21 cellular contexts compared by ENCODE assay signal in genomic region chr1:116164890-116165176, GRCh38. TPM values are rescaled to one million over a fixed set of nuclear protein-coding genes. Genes with fewer than 3 reads are reported as not detected.
A peak's percentile ranks its signal among the peaks of the same experiment; 100 is the strongest.
DNase-seq lines count a peak whose midpoint lies in the region; ATAC-seq and TF ChIP-seq lines count a peak whose summit lies in the region.
"Had no signal": no experiment of that assay in that cellular context is flagged by ENCODE, and none has a peak within 500 bp of the region (broad histone marks: within the 10 kb centered on the region; RNA-seq: fewer than 3 reads in every experiment).

No MANE protein-coding gene starts in this region.

- intact Hi-C loops in PC-3 (cut with micrococcal nuclease), result no loop called here

- no peaks in the 10 kb centered on the region for H4K20me1 ChIP-seq in PC-3 (ENCODE audit: low read length)

- H3K27me3 Mint-ChIP-seq in CD4-positive, CD25-positive, alpha-beta regulatory T cell, result peaks cover 9% of the 10 kb centered on the region
- H3K27me3 Mint-ChIP-seq: stimulated activated memory B cell treated with anti-CD40 and anti-IgM and Interleukin-4, amounts not matched to agents 10 μg/mL and 1 μg/mL and 100 μg/mL, for 72 hours had no signal

- H3K4me2 ChIP-seq in PC-3 (ENCODE audit: low read length), result no peak overlapping the region

- peaks cover 0 to 23% (median 15%) of the 10 kb centered on the region in 4 donors for H3K4me1 Mint-ChIP-seq in CD4-positive, CD25-positive, alpha-beta regulatory T cell

- H3K27ac Mint-ChIP-seq in CD4-positive, CD25-positive, alpha-beta regulatory T cell, result peak overlapping the region in 2 of 3 donors; percentile 24 to 59
- H3K27ac Mint-ChIP-seq: HFFc6; natural killer cell; progenitor cell of endocrine pancreas; stimulated activated memory B cell treated with anti-CD40 and anti-IgM and Interleukin-4, amounts not matched to agents 10 μg/mL and 1 μg/mL and 100 μg/mL, for 72 hours had no signal

- no peaks in the 10 kb centered on the region for H3K9me3 ChIP-seq in CD4-positive, CD25-positive, alpha-beta regulatory T cell (ENCODE audit: control insufficient read depth in 2 of 2, low read length in 2 of 2)
- H3K9me3 ChIP-seq in SK-N-MC (ENCODE audit: low read depth, low read length) (no peaks in the 10 kb centered on the region), right atrium auricular region (no peaks in the 10 kb centered on the region), subcutaneous abdominal adipose tissue (ENCODE audit: control insufficient read depth in 5 of 5, low read length in 5 of 5) (no peaks in the 10 kb centered on the region), PC-3 (ENCODE audit: low read length) (no peaks in the 10 kb centered on the region)
- H3K9me3 ChIP-seq: body of pancreas had no signal

- no peaks in the 10 kb centered on the region for H3K9me2 ChIP-seq in PC-3 (replicated peaks; ENCODE audit: low read length)

- no peak overlapping the region for H3K4me3 Mint-ChIP-seq in CD4-positive, CD25-positive, alpha-beta regulatory T cell
- H3K4me3 Mint-ChIP-seq: natural killer cell; stimulated activated memory B cell treated with anti-CD40 and anti-IgM and Interleukin-4, amounts not matched to agents 10 μg/mL and 1 μg/mL and 100 μg/mL, for 72 hours had no signal

- no peaks in the 10 kb centered on the region for H3K36me3 Mint-ChIP-seq in CD4-positive, CD25-positive, alpha-beta regulatory T cell
- H3K36me3 Mint-ChIP-seq: natural killer cell; stimulated activated memory B cell treated with anti-CD40 and anti-IgM and Interleukin-4, amounts not matched to agents 10 μg/mL and 1 μg/mL and 100 μg/mL, for 72 hours had no signal

- H3K27ac ChIP-seq in CD4-positive, CD25-positive, alpha-beta regulatory T cell (ENCODE audit: insufficient read depth, low read length, poor library complexity, severe bottlenecking), result no peak overlapping the region
- H3K27ac ChIP-seq in SK-N-MC (peak overlapping the region; percentile 2; the same call in 1 of the 2 replicates), right atrium auricular region (peak overlapping the region; percentile 76 to 80), subcutaneous abdominal adipose tissue (ENCODE audit: low read depth, low read length) (peak overlapping the region; percentile 63), PC-3 (ENCODE audit: low read length) (no peak overlapping the region)
- H3K27ac ChIP-seq: epithelial cell of prostate had no signal

- CTCF ChIA-PET in PC-3 (lab: Charles Lee), result no interaction called here

- ATAC-seq in CD4-positive, CD25-positive, alpha-beta regulatory T cell (ENCODE audit: low read depth in 2 of 2), result no peak
- ATAC-seq in PC-3, result no peak
- ATAC-seq: body of pancreas; natural killer cell; stimulated activated memory B cell treated with anti-CD40 and anti-IgM and Interleukin-4, amounts not matched to agents 10 μg/mL and 1 μg/mL and 100 μg/mL, for 72 hours had no signal

- TF ChIP-seq CTCF in right atrium auricular region (IDR thresholded peaks at IDR 0.05) (no peak), PC-3 (conservative IDR thresholded peaks at IDR 0.05; ENCODE audit: low read depth, low read length) (no peak)

- DNase-seq in CD4-positive, CD25-positive, alpha-beta regulatory T cell, result no peak
- DNase-seq in SK-N-MC (ENCODE audit: low read depth, low spot score) (no peak), right atrium auricular region (ENCODE audit: low spot score) (no peak), PC-3 (no peak), NCI-H748 treated with DMSO at 0.1 percent for 48 hours (lab: John Stamatoyannopoulos, UW) (no peak), SIG-M5 treated with dmso at 0.1 percent for 504 hours (lab: John Stamatoyannopoulos, UW; ENCODE audit: unreplicated experiment) (no peak)
- DNase-seq: activated CD4-positive, alpha-beta T cell treated with anti-CD3 and anti-CD28 coated beads for 4 hours; activated CD8-positive, alpha-beta memory T cell treated with anti-CD3 and anti-CD28 coated beads, Interleukin-2, amount 50 U/mL, for 48 hours; activated naive CD4-positive, alpha-beta T cell treated with Interleukin-2 at 50 U/mL for 16 hours; COR-L47; dermis blood vessel endothelial cell; HFFc6; natural killer cell; NCI-H187; SIG-M5 had no signal

- no peak overlapping the region for H3K4me3 ChIP-seq in CD4-positive, CD25-positive, alpha-beta regulatory T cell (ENCODE audit: low read depth, low read length)
- H3K4me3 ChIP-seq in SK-N-MC, result no peak overlapping the region
- no peak overlapping the region for H3K4me3 ChIP-seq in right atrium auricular region
- H3K4me3 ChIP-seq in subcutaneous abdominal adipose tissue (ENCODE audit: low read depth in 1 of 5, low read length in 5 of 5), result no peak overlapping the region
- H3K4me3 ChIP-seq in PC-3 (ENCODE audit: low read length), result no peak overlapping the region
- H3K4me3 ChIP-seq: body of pancreas had no signal

- H3F3A ChIP-seq in PC-3 (ENCODE audit: low read length, unreplicated experiment), result no peaks in the 10 kb centered on the region

- POLR2A ChIA-PET in PC-3 (lab: Charles Lee; ENCODE audit: unreplicated experiment), result no interaction called here

- H3K4me1 ChIP-seq in CD4-positive, CD25-positive, alpha-beta regulatory T cell (ENCODE audit: control insufficient read depth, insufficient read depth, low read length, poor library complexity, severe bottlenecking), result peaks cover 14% of the 10 kb centered on the region
- H3K4me1 ChIP-seq in right atrium auricular region (peaks cover 0 to 52% of the 10 kb centered on the region in 2 donors), subcutaneous abdominal adipose tissue (ENCODE audit: control insufficient read depth in 5 of 5, insufficient read depth in 5 of 5, low read length in 5 of 5) (peaks cover 16 to 52% (median 49%) of the 10 kb centered on the region in 5 donors), PC-3 (ENCODE audit: insufficient read depth, low read length) (no peaks in the 10 kb centered on the region)

- peaks cover under 1% of the 10 kb centered on the region for H3K27me3 ChIP-seq in CD4-positive, CD25-positive, alpha-beta regulatory T cell (ENCODE audit: control insufficient read depth, insufficient read depth, low read length)
- no peaks in the 10 kb centered on the region for H3K27me3 ChIP-seq in right atrium auricular region
- H3K27me3 ChIP-seq in subcutaneous abdominal adipose tissue (ENCODE audit: control insufficient read depth in 5 of 5, insufficient read depth in 4 of 5, low read length in 5 of 5), result no peaks in the 10 kb centered on the region
- no peaks in the 10 kb centered on the region for H3K27me3 ChIP-seq in PC-3 (ENCODE audit: low read length)
- H3K27me3 ChIP-seq: body of pancreas had no signal

- no peaks in the 10 kb centered on the region for H3K36me3 ChIP-seq in CD4-positive, CD25-positive, alpha-beta regulatory T cell (ENCODE audit: control insufficient read depth, insufficient read depth, low read length)
- H3K36me3 ChIP-seq in SK-N-MC (ENCODE audit: insufficient read depth, low read length), result no peaks in the 10 kb centered on the region
- no peaks in the 10 kb centered on the region for H3K36me3 ChIP-seq in right atrium auricular region
- no peaks in the 10 kb centered on the region for H3K36me3 ChIP-seq in subcutaneous abdominal adipose tissue (ENCODE audit: control insufficient read depth in 5 of 5, insufficient read depth in 5 of 5, low read length in 5 of 5)
- no peaks in the 10 kb centered on the region for H3K36me3 ChIP-seq in PC-3 (ENCODE audit: low read depth, low read length)

- no peak overlapping the region for H2AFZ ChIP-seq in PC-3 (ENCODE audit: low read length)

- no peaks in the 10 kb centered on the region for H3K79me2 ChIP-seq in PC-3 (ENCODE audit: low read length)

- H3K9ac ChIP-seq in SK-N-MC (ENCODE audit: insufficient read length) (no peak overlapping the region), subcutaneous abdominal adipose tissue (ENCODE audit: low read length in 5 of 5) (peak overlapping the region in 3 of 5 donors; percentile 16 to 84 (median 16)), PC-3 (ENCODE audit: low read length) (no peak overlapping the region)

- H3K9me3 Mint-ChIP-seq in CD4-positive, CD25-positive, alpha-beta regulatory T cell, result no peaks in the 10 kb centered on the region
- H3K9me3 Mint-ChIP-seq: HFFc6; natural killer cell; stimulated activated memory B cell treated with anti-CD40 and anti-IgM and Interleukin-4, amounts not matched to agents 10 μg/mL and 1 μg/mL and 100 μg/mL, for 72 hours had no signal

- BruUV-seq in PC-3 (replicated peaks; lab: Mats Ljungman, UMichigan), result no TSS peak

RNA-seq across cellular contexts. Expression of gene MAB21L3, which starts 53.6 kb away (rescaled TPM):
- not detected for total RNA-seq in CD4-positive, CD25-positive, alpha-beta regulatory T cell
- polyA plus RNA-seq in CD4-positive, CD25-positive, alpha-beta regulatory T cell, result not detected
- not detected for total RNA-seq in right atrium auricular region
- total RNA-seq in PC-3 (2014; rRNA removed), result 1.4 and 2.6 TPM in 2 replicates
- total RNA-seq: body of pancreas, natural killer cell, NCI-H460, progenitor cell of endocrine pancreas had no signal

Comparison
In these comparisons a context has a peak if more than half of its experiments do, and no peak if none do; other contexts are left out.
1. H3K27ac ChIP-seq: peak in SK-N-MC (single experiment), right atrium auricular region (2 of 2) and subcutaneous abdominal adipose tissue (single experiment); none in CD4-positive, CD25-positive, alpha-beta regulatory T cell (single experiment) and PC-3 (single experiment).
2. H3K9ac ChIP-seq: peak in subcutaneous abdominal adipose tissue (3 of 5); none in SK-N-MC (single experiment) and PC-3 (single experiment).